1 cellular context compared by ENCODE assay signal in the genomic region with DNA sequence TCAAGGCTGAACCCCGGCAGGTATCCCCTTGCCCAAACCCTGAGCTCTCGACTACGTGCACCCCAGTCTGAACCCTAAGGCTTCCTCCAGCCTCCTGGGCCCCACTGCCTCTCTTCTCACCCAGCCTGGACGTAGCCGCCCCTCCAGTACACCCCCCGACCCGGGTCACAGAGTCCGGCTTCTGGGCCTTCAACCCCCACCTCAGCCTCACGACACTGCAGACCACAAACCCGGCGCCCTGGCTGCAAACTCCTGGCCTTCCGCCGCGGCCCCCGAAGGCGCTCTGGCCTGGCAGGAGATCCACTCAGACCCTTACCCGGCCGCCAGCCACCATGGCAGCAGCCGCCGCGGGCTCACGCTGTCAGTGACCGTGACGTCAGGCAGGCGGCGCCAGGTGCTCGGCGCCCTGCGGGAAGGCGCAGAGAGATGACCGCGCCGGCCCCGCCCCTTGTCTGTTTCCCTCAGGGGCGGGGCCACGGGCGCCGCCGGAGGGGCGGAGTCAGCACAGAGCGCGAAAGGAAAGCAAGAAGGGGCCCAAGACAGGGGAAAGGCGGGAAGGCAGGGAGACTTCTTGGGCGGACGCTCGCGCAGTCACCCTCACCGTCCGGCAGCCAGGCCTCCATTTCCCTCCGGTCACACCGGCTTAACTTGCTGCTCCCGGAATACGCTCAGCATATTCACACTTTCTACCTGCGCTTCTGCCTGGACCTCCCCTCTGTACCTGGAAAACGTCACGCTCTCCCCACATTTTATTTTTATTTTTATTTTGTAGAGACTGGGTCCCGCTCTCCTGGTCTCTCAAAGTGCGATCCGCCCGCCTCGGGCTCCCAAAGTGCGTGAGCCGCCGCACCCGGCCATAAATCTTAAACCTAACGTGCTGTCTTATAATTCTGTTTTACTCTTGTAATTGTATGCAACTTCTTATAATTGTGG.
A peak's percentile ranks its signal among the peaks of the same experiment; 100 is the strongest.
TF ChIP-seq lines count a peak whose summit lies in the region.

A gene with protein sequence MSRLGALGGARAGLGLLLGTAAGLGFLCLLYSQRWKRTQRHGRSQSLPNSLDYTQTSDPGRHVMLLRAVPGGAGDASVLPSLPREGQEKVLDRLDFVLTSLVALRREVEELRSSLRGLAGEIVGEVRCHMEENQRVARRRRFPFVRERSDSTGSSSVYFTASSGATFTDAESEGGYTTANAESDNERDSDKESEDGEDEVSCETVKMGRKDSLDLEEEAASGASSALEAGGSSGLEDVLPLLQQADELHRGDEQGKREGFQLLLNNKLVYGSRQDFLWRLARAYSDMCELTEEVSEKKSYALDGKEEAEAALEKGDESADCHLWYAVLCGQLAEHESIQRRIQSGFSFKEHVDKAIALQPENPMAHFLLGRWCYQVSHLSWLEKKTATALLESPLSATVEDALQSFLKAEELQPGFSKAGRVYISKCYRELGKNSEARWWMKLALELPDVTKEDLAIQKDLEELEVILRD (minus strand): TSS at position 372 of the 933 bp plus-strand sequence. CDS start 471 bp downstream, outside the sequence.

TF ChIP-seq in HepG2, 621 proteins besides CTCF, POLR2A, EP300 and RAD21 (continued from another document and continues in another):
- TF ChIP-seq, protein P1, sequence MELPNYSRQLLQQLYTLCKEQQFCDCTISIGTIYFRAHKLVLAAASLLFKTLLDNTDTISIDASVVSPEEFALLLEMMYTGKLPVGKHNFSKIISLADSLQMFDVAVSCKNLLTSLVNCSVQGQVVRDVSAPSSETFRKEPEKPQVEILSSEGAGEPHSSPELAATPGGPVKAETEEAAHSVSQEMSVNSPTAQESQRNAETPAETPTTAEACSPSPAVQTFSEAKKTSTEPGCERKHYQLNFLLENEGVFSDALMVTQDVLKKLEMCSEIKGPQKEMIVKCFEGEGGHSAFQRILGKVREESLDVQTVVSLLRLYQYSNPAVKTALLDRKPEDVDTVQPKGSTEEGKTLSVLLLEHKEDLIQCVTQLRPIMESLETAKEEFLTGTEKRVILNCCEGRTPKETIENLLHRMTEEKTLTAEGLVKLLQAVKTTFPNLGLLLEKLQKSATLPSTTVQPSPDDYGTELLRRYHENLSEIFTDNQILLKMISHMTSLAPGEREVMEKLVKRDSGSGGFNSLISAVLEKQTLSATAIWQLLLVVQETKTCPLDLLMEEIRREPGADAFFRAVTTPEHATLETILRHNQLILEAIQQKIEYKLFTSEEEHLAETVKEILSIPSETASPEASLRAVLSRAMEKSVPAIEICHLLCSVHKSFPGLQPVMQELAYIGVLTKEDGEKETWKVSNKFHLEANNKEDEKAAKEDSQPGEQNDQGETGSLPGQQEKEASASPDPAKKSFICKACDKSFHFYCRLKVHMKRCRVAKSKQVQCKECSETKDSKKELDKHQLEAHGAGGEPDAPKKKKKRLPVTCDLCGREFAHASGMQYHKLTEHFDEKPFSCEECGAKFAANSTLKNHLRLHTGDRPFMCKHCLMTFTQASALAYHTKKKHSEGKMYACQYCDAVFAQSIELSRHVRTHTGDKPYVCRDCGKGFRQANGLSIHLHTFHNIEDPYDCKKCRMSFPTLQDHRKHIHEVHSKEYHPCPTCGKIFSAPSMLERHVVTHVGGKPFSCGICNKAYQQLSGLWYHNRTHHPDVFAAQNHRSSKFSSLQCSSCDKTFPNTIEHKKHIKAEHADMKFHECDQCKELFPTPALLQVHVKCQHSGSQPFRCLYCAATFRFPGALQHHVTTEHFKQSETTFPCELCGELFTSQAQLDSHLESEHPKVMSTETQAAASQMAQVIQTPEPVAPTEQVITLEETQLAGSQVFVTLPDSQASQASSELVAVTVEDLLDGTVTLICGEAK (IDR thresholded peaks at IDR 0.05): no peak
- TF ChIP-seq, protein P1 (CRISPR knock-in tag; IDR thresholded peaks at IDR 0.05): no peak
- TF ChIP-seq GFI1 (CRISPR knock-in tag; IDR thresholded peaks at IDR 0.05; ENCODE audit: borderline replicate concordance) (0 out of 2 replicates have a peak, but pooled peaks have one; percentile 53), NKX3-1 (CRISPR knock-in tag; IDR thresholded peaks at IDR 0.05) (no peak), HNRNPK (IDR thresholded peaks at IDR 0.05; ENCODE audit: low read depth, low read length, poor library complexity, severe bottlenecking) (peak; percentile 38), ZNF510 (CRISPR knock-in tag; IDR thresholded peaks at IDR 0.05; ENCODE audit: low read depth) (peak; percentile 71; the same call in 1 of the 2 replicates), JUND (CRISPR knock-in tag; IDR thresholded peaks at IDR 0.05) (no peak), SMARCC2 (IDR thresholded peaks at IDR 0.05) (no peak), ZC3H4 (CRISPR knock-in tag; IDR thresholded peaks at IDR 0.05; ENCODE audit: borderline replicate concordance) (no peak), TCF7L2 (IDR thresholded peaks at IDR 0.05; ENCODE audit: low read depth, low read length) (no peak), SP4 (CRISPR knock-in tag; IDR thresholded peaks at IDR 0.05) (peak; percentile 96), BORCS8-MEF2B (CRISPR knock-in tag; IDR thresholded peaks at IDR 0.05) (no peak), ZBTB8A (CRISPR knock-in tag; IDR thresholded peaks at IDR 0.05; ENCODE audit: borderline replicate concordance, low read depth) (no peak), ERF (CRISPR knock-in tag; IDR thresholded peaks at IDR 0.05) (peak; percentile 71; the same call in 1 of the 2 replicates), EZH2 (conservative IDR thresholded peaks at IDR 0.05; ENCODE audit: low read depth, low read length) (no peak), NCOA1 (CRISPR knock-in tag; IDR thresholded peaks at IDR 0.05) (no peak), RFX3 (CRISPR knock-in tag; IDR thresholded peaks at IDR 0.05) (no peak), SMAD9 (CRISPR knock-in tag; IDR thresholded peaks at IDR 0.05) (no peak)
- TF ChIP-seq, protein P2, sequence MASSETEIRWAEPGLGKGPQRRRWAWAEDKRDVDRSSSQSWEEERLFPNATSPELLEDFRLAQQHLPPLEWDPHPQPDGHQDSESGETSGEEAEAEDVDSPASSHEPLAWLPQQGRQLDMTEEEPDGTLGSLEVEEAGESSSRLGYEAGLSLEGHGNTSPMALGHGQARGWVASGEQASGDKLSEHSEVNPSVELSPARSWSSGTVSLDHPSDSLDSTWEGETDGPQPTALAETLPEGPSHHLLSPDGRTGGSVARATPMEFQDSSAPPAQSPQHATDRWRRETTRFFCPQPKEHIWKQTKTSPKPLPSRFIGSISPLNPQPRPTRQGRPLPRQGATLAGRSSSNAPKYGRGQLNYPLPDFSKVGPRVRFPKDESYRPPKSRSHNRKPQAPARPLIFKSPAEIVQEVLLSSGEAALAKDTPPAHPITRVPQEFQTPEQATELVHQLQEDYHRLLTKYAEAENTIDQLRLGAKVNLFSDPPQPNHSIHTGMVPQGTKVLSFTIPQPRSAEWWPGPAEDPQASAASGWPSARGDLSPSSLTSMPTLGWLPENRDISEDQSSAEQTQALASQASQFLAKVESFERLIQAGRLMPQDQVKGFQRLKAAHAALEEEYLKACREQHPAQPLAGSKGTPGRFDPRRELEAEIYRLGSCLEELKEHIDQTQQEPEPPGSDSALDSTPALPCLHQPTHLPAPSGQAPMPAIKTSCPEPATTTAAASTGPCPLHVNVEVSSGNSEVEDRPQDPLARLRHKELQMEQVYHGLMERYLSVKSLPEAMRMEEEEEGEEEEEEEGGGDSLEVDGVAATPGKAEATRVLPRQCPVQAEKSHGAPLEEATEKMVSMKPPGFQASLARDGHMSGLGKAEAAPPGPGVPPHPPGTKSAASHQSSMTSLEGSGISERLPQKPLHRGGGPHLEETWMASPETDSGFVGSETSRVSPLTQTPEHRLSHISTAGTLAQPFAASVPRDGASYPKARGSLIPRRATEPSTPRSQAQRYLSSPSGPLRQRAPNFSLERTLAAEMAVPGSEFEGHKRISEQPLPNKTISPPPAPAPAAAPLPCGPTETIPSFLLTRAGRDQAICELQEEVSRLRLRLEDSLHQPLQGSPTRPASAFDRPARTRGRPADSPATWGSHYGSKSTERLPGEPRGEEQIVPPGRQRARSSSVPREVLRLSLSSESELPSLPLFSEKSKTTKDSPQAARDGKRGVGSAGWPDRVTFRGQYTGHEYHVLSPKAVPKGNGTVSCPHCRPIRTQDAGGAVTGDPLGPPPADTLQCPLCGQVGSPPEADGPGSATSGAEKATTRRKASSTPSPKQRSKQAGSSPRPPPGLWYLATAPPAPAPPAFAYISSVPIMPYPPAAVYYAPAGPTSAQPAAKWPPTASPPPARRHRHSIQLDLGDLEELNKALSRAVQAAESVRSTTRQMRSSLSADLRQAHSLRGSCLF (CRISPR knock-in tag; IDR thresholded peaks at IDR 0.05; ENCODE audit: borderline replicate concordance): no peak
- TF ChIP-seq, protein P3, sequence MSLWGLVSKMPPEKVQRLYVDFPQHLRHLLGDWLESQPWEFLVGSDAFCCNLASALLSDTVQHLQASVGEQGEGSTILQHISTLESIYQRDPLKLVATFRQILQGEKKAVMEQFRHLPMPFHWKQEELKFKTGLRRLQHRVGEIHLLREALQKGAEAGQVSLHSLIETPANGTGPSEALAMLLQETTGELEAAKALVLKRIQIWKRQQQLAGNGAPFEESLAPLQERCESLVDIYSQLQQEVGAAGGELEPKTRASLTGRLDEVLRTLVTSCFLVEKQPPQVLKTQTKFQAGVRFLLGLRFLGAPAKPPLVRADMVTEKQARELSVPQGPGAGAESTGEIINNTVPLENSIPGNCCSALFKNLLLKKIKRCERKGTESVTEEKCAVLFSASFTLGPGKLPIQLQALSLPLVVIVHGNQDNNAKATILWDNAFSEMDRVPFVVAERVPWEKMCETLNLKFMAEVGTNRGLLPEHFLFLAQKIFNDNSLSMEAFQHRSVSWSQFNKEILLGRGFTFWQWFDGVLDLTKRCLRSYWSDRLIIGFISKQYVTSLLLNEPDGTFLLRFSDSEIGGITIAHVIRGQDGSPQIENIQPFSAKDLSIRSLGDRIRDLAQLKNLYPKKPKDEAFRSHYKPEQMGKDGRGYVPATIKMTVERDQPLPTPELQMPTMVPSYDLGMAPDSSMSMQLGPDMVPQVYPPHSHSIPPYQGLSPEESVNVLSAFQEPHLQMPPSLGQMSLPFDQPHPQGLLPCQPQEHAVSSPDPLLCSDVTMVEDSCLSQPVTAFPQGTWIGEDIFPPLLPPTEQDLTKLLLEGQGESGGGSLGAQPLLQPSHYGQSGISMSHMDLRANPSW (CRISPR knock-in tag; IDR thresholded peaks at IDR 0.05; ENCODE audit: borderline replicate concordance): no peak
- TF ChIP-seq, protein P4, sequence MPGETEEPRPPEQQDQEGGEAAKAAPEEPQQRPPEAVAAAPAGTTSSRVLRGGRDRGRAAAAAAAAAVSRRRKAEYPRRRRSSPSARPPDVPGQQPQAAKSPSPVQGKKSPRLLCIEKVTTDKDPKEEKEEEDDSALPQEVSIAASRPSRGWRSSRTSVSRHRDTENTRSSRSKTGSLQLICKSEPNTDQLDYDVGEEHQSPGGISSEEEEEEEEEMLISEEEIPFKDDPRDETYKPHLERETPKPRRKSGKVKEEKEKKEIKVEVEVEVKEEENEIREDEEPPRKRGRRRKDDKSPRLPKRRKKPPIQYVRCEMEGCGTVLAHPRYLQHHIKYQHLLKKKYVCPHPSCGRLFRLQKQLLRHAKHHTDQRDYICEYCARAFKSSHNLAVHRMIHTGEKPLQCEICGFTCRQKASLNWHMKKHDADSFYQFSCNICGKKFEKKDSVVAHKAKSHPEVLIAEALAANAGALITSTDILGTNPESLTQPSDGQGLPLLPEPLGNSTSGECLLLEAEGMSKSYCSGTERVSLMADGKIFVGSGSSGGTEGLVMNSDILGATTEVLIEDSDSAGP (CRISPR knock-in tag; IDR thresholded peaks at IDR 0.05; ENCODE audit: borderline replicate concordance): peak; percentile 68; the same call in 1 of the 2 replicates
- TF ChIP-seq, protein P5, sequence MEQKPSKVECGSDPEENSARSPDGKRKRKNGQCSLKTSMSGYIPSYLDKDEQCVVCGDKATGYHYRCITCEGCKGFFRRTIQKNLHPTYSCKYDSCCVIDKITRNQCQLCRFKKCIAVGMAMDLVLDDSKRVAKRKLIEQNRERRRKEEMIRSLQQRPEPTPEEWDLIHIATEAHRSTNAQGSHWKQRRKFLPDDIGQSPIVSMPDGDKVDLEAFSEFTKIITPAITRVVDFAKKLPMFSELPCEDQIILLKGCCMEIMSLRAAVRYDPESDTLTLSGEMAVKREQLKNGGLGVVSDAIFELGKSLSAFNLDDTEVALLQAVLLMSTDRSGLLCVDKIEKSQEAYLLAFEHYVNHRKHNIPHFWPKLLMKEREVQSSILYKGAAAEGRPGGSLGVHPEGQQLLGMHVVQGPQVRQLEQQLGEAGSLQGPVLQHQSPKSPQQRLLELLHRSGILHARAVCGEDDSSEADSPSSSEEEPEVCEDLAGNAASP (CRISPR knock-in tag; IDR thresholded peaks at IDR 0.05; ENCODE audit: borderline replicate concordance): no peak
- TF ChIP-seq, protein P6, sequence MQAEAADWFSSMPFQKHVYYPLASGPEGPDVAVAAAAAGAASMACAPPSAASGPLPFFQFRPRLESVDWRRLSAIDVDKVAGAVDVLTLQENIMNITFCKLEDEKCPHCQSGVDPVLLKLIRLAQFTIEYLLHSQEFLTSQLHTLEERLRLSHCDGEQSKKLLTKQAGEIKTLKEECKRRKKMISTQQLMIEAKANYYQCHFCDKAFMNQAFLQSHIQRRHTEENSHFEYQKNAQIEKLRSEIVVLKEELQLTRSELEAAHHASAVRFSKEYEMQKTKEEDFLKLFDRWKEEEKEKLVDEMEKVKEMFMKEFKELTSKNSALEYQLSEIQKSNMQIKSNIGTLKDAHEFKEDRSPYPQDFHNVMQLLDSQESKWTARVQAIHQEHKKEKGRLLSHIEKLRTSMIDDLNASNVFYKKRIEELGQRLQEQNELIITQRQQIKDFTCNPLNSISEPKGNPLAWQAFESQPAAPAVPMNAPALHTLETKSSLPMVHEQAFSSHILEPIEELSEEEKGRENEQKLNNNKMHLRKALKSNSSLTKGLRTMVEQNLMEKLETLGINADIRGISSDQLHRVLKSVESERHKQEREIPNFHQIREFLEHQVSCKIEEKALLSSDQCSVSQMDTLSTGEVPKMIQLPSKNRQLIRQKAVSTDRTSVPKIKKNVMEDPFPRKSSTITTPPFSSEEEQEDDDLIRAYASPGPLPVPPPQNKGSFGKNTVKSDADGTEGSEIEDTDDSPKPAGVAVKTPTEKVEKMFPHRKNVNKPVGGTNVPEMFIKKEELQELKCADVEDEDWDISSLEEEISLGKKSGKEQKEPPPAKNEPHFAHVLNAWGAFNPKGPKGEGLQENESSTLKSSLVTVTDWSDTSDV (CRISPR knock-in tag; IDR thresholded peaks at IDR 0.05): no peak
